8 cellular contexts compared by ENCODE assay signal in the genomic region with DNA sequence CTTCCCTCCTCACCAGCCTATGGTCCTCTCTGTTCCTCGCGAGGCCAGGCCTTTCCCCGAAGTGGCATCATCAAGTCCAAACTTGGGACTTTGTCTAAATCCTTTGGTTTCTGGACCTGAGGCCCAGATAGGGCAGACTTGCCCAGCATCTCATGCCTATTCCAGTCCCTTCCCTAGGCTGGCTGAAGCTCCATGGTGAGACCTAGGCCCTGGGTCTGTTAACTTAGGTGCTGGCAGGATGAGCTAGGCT. TPM values are rescaled to one million over a fixed set of nuclear protein-coding genes. Genes with fewer than 3 reads are reported as not detected.
DNase-seq lines count a peak whose midpoint lies in the region; ATAC-seq and TF ChIP-seq lines count a peak whose summit lies in the region.

No MANE protein-coding gene starts in this region.

- no peak for ATAC-seq in T-cell (replicated peaks in 1 of 4)

- no peak for TF ChIP-seq CTCF in esophagus squamous epithelium (IDR thresholded peaks at IDR 0.05)

- peaks cover 0 to 8% of the 10 kb centered on the region in 2 donors for H3K27me3 Mint-ChIP-seq in CD8-positive, alpha-beta memory T cell
- no peaks in the 10 kb centered on the region for H3K27me3 Mint-ChIP-seq in T-cell

- peaks cover 0 to 2% (median 0%) of the 10 kb centered on the region in 5 donors for H3K9me3 Mint-ChIP-seq in CD8-positive, alpha-beta memory T cell
- no peaks in the 10 kb centered on the region for H3K9me3 Mint-ChIP-seq in T-cell

- peaks cover 40 to 52% (median 43%) of the 10 kb centered on the region in 3 donors for H3K4me1 Mint-ChIP-seq in CD8-positive, alpha-beta memory T cell
- peaks cover 41 to 47% (median 42%) of the 10 kb centered on the region in 3 donors for H3K4me1 Mint-ChIP-seq in T-cell

- peaks cover 0 to 77% (median 12%) of the 10 kb centered on the region in 3 donors for H3K36me3 Mint-ChIP-seq in CD8-positive, alpha-beta memory T cell
- H3K36me3 Mint-ChIP-seq in T-cell = peaks cover 23% of the 10 kb centered on the region

- CTCF ChIA-PET in CD8-positive, alpha-beta memory T cell (lab: Charles Lee) = interaction anchor here (2.0 to 4.3 kb wide), 3 partner anchors 9 to 25 kb away, joined by 5 to 26 read pairs (median 7); a partner anchor contains a TSS
- CTCF ChIA-PET in T-cell (lab: Charles Lee) = no interaction called here

- no peaks in the 10 kb centered on the region for H3K9me3 ChIP-seq in CD8-positive, alpha-beta memory T cell (ENCODE audit: low read length)
- H3K9me3 ChIP-seq in esophagus squamous epithelium = no peaks in the 10 kb centered on the region

- DNase-seq in CD8-positive, alpha-beta memory T cell = no peak
- DNase-seq in T-cell = no peak
- DNase-seq in esophagus squamous epithelium (lab: John Stamatoyannopoulos, UW) = no peak
- DNase-seq in dermis blood vessel endothelial cell = no peak
- DNase-seq in head of caudate nucleus = no peak
- DNase-seq in DMS79 treated with DMSO at 0.1 percent for 48 hours (lab: John Stamatoyannopoulos, UW) = no peak
- no peak for DNase-seq in COLO829 (ENCODE audit: low spot score)

- intact Hi-C loops in esophagus squamous epithelium (cut with DNase I) (no loop called here), head of caudate nucleus (cut with DNase I) (loop anchor here (5.0 kb wide), 1 partner anchor 34 kb away; a partner anchor contains a TSS)

- peaks cover 31% of the 10 kb centered on the region for H3K4me1 ChIP-seq in CD8-positive, alpha-beta memory T cell (ENCODE audit: insufficient read depth, low read length)
- peaks cover 43 to 92% (median 47%) of the 10 kb centered on the region in 3 donors for H3K4me1 ChIP-seq in esophagus squamous epithelium
- H3K4me1 ChIP-seq in rectal smooth muscle tissue (ENCODE audit: control insufficient read depth, insufficient read depth, low read length) = peaks cover 19% of the 10 kb centered on the region

- no peak for TF ChIP-seq POLR2A in esophagus squamous epithelium (IDR thresholded peaks at IDR 0.05)

- WGBS in esophagus squamous epithelium, 2 donors = 88 to 93% methylated on average over 3 of the region's 3 CpGs

- H3K4me3 Mint-ChIP-seq in CD8-positive, alpha-beta memory T cell = peak overlapping the region in 6 of 7 donors; percentile 74 to 90 (median 84)
- peak overlapping the region; percentile 78 to 90 (median 87) for H3K4me3 Mint-ChIP-seq in T-cell

- H3K27ac ChIP-seq in CD8-positive, alpha-beta memory T cell (ENCODE audit: low read depth, low read length) = no peak overlapping the region
- peak overlapping the region; percentile 91 to 97 (median 94) for H3K27ac ChIP-seq in esophagus squamous epithelium
- H3K27ac ChIP-seq in rectal smooth muscle tissue (ENCODE audit: low read depth, low read length) = peak overlapping the region; percentile 84

- peaks cover 58% of the 10 kb centered on the region for H3K36me3 ChIP-seq in CD8-positive, alpha-beta memory T cell (ENCODE audit: insufficient read depth, low read length)
- H3K36me3 ChIP-seq in esophagus squamous epithelium = peaks cover 15 to 76% (median 18%) of the 10 kb centered on the region in 3 donors
- peaks cover 26% of the 10 kb centered on the region for H3K36me3 ChIP-seq in rectal smooth muscle tissue (ENCODE audit: control insufficient read depth, insufficient read depth, low read length)

- peak overlapping the region; percentile 3 for H3K9ac ChIP-seq in rectal smooth muscle tissue (ENCODE audit: low read length)

- H3K27me3 ChIP-seq in CD8-positive, alpha-beta memory T cell (ENCODE audit: insufficient read depth, low read length, poor library complexity, severe bottlenecking) = no peaks in the 10 kb centered on the region
- H3K27me3 ChIP-seq in esophagus squamous epithelium = no peaks in the 10 kb centered on the region
- H3K27me3 ChIP-seq in rectal smooth muscle tissue (ENCODE audit: control insufficient read depth, insufficient read depth, low read length) = no peaks in the 10 kb centered on the region

- POLR2A ChIA-PET in CD8-positive, alpha-beta memory T cell (lab: Charles Lee) = interaction anchor here (3.6 to 4.8 kb wide), 2 partner anchors 10 to 11 kb away, joined by 46 to 93 read pairs; a partner anchor contains a TSS
- POLR2A ChIA-PET in T-cell (lab: Charles Lee) = interaction anchor here in 1 of 2 donors (2.1 to 2.8 kb wide), 2 partner anchors 12 to 36 kb away, joined by 5 to 21 read pairs; a partner anchor contains a TSS

- peak overlapping the region; percentile 89 to 100 (median 96) for H3K27ac Mint-ChIP-seq in CD8-positive, alpha-beta memory T cell
- peak overlapping the region; percentile 79 to 88 for H3K27ac Mint-ChIP-seq in T-cell

- H3K4me3 ChIP-seq in CD8-positive, alpha-beta memory T cell (ENCODE audit: low read length) = no peak overlapping the region
- H3K4me3 ChIP-seq in esophagus squamous epithelium = peak overlapping the region in 1 of 4 donors; percentile 75
- no peak overlapping the region for H3K4me3 ChIP-seq in rectal smooth muscle tissue (ENCODE audit: low read length)

RNA-seq across cellular contexts. Expression of a gene that starts 11.5 kb away (rescaled TPM):
- total RNA-seq in CD8-positive, alpha-beta memory T cell = 10 to 100 TPM; 87.3 to 89.7 TPM
- polyA plus RNA-seq in CD8-positive, alpha-beta memory T cell = 76.0 TPM
- 100 to 1,000 TPM; 155 to 302 (median 172) TPM for total RNA-seq in T-cell
- 10 to 100 TPM; 29.4 to 49.4 (median 47.5) TPM for total RNA-seq in esophagus squamous epithelium
- total RNA-seq in dermis blood vessel endothelial cell = 17.3 and 17.7 TPM in 2 replicates

RNA-seq across cellular contexts. Expression of a gene that starts 13.4 kb away (rescaled TPM):
- total RNA-seq in CD8-positive, alpha-beta memory T cell = 100 to 1,000 TPM; 111 to 123 TPM
- polyA plus RNA-seq in CD8-positive, alpha-beta memory T cell = 335 TPM
- total RNA-seq in T-cell (100 to 1,000 TPM; 179 to 285 (median 200) TPM), esophagus squamous epithelium (10 to 100 TPM in 3 of 4 donors, 1 to 10 TPM in 1; 7.8 to 29.2 (median 27.5) TPM), dermis blood vessel endothelial cell (72.2 and 102 TPM in 2 replicates)

RNA-seq across cellular contexts. Expression of a gene that starts 35.7 kb away (rescaled TPM):
- total RNA-seq in CD8-positive, alpha-beta memory T cell = 10 to 100 TPM; 46.4 to 53.1 TPM
- 8.5 TPM for polyA plus RNA-seq in CD8-positive, alpha-beta memory T cell
- 10 to 100 TPM; 54.2 to 74.7 (median 66.8) TPM for total RNA-seq in T-cell
- total RNA-seq in esophagus squamous epithelium = 10 to 100 TPM; 24.0 to 40.0 (median 30.9) TPM
- 18.0 and 34.8 TPM in 2 replicates for total RNA-seq in dermis blood vessel endothelial cell

RNA-seq across cellular contexts. Expression of a gene that starts 37.2 kb away (rescaled TPM):
- total RNA-seq in CD8-positive, alpha-beta memory T cell = 10 to 100 TPM; 61.6 to 65.5 TPM
- 23.5 TPM for polyA plus RNA-seq in CD8-positive, alpha-beta memory T cell
- total RNA-seq in T-cell = 100 to 1,000 TPM in 2 of 5 donors, 10 to 100 TPM in 3; 60.8 to 110 (median 84.0) TPM
- total RNA-seq in esophagus squamous epithelium = 10 to 100 TPM; 27.5 to 33.0 (median 30.4) TPM
- total RNA-seq in dermis blood vessel endothelial cell = 118 and 171 TPM in 2 replicates

RNA-seq across cellular contexts. Expression of a gene that starts 55.7 kb away (rescaled TPM):
- total RNA-seq in CD8-positive, alpha-beta memory T cell = under 1 TPM; 0.59 to 0.64 TPM
- not detected for polyA plus RNA-seq in CD8-positive, alpha-beta memory T cell
- total RNA-seq in T-cell = 1 to 10 TPM; 2.3 to 8.0 (median 3.6) TPM
- total RNA-seq in esophagus squamous epithelium = 10 to 100 TPM in 3 of 4 donors, 1 to 10 TPM in 1; 5.5 to 22.5 (median 15.2) TPM
- total RNA-seq in dermis blood vessel endothelial cell = 0.14 and 0.17 TPM in 2 replicates
